Comparison of ENCODE assay signal across 19 cellular contexts in the genomic region with DNA sequence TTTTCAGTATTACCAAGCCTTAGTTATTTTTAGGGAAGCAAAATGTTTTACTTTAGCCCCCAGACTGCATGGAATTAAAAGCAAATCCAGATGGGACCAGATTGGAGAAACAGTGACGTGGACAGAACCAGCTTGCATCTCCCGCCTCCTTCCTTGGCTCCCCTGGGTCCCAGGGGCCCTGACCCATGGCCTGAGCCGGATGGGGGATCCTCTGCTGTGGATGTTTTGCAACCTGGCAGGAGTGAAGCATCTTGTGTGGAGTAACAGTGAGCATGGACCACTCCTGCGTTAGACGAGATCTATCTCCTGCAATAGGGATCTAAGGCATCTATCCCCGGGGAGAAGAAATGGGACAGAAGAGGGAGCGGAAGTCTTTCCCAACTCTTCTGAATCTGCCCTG.
DNase-seq lines count a peak whose midpoint lies in the region; ATAC-seq and FAIRE-seq lines count a peak whose summit lies in the region.
"Had no signal": no experiment of that assay in that cellular context is flagged by ENCODE, and none has a peak within 500 bp of the region (broad histone marks: within the 10 kb centered on the region; RNA-seq: fewer than 3 reads in every experiment).

No MANE protein-coding gene starts in this region.

- no peaks in the 10 kb centered on the region for H3K4me1 ChIP-seq in duodenal mucosa (ENCODE audit: control insufficient read depth in 1 of 2, insufficient read depth in 2 of 2, low read length in 2 of 2)
- H3K4me1 ChIP-seq in small intestine (ENCODE audit: control insufficient read depth in 2 of 2, insufficient read depth in 1 of 2, low read depth in 1 of 2, low read length in 1 of 2) = no peaks in the 10 kb centered on the region
- H3K4me1 ChIP-seq: BE2C, HAP-1 had no signal

- peaks cover 9% of the 10 kb centered on the region for H3K27me3 Mint-ChIP-seq in T-helper 17 cell
- H3K27me3 Mint-ChIP-seq: CD4-positive, CD25-positive, alpha-beta regulatory T cell; CD8-positive, alpha-beta memory T cell had no signal

- H3K4me3 ChIP-seq in duodenal mucosa (ENCODE audit: low read depth in 1 of 2, low read length in 2 of 2) = no peak overlapping the region
- no peak overlapping the region for H3K4me3 ChIP-seq in small intestine (ENCODE audit: low read depth in 1 of 2, low read length in 2 of 2)
- H3K4me3 ChIP-seq: GM12878, GM23248, HAP-1 had no signal

- no peaks in the 10 kb centered on the region for H3K36me3 Mint-ChIP-seq in T-helper 17 cell (ENCODE audit: low read depth)
- H3K36me3 Mint-ChIP-seq: CD4-positive, CD25-positive, alpha-beta regulatory T cell; CD8-positive, alpha-beta memory T cell had no signal

- H3K27ac ChIP-seq in duodenal mucosa (ENCODE audit: low read depth, low read length) = peak overlapping the region; percentile 6
- H3K27ac ChIP-seq in small intestine (ENCODE audit: low read depth in 1 of 2, low read length in 1 of 2) = no peak overlapping the region
- H3K27ac ChIP-seq: GM23248 had no signal

- no peak overlapping the region for H3K27ac Mint-ChIP-seq in T-helper 17 cell
- H3K27ac Mint-ChIP-seq: CD4-positive, CD25-positive, alpha-beta regulatory T cell; CD8-positive, alpha-beta memory T cell had no signal

- no peaks in the 10 kb centered on the region for H3K4me1 Mint-ChIP-seq in T-helper 17 cell
- H3K4me1 Mint-ChIP-seq: CD4-positive, CD25-positive, alpha-beta regulatory T cell; CD8-positive, alpha-beta memory T cell had no signal

- FAIRE-seq in small intestine (lab: Jason Lieb, UNC) = no peak
- FAIRE-seq: A204.1, GM12878 had no signal

- H3K9ac ChIP-seq in duodenal mucosa (ENCODE audit: low read depth in 1 of 2, low read length in 2 of 2) = no peak overlapping the region
- H3K9ac ChIP-seq: GM23248 had no signal

- H3K4me3 Mint-ChIP-seq in T-helper 17 cell = no peak overlapping the region
- H3K4me3 Mint-ChIP-seq: CD4-positive, CD25-positive, alpha-beta regulatory T cell; CD8-positive, alpha-beta memory T cell had no signal

- WGBS in small intestine, 3 donors = 63 to 73% (median 72%) methylated on average over 7 of the region's 7 CpGs

- H3K36me3 ChIP-seq in duodenal mucosa (ENCODE audit: control insufficient read depth in 1 of 2, insufficient read depth in 2 of 2, low read length in 2 of 2) (no peaks in the 10 kb centered on the region), small intestine (ENCODE audit: control insufficient read depth in 2 of 2, insufficient read depth in 2 of 2, low read length in 2 of 2) (no peaks in the 10 kb centered on the region)
- H3K36me3 ChIP-seq: BE2C, HAP-1 had no signal

- H3K27me3 ChIP-seq in duodenal mucosa (ENCODE audit: control insufficient read depth in 1 of 2, insufficient read depth in 2 of 2, low read length in 2 of 2) (no peaks in the 10 kb centered on the region), small intestine (ENCODE audit: control insufficient read depth in 2 of 2, insufficient read depth in 2 of 2, low read length in 2 of 2) (no peaks in the 10 kb centered on the region)
- H3K27me3 ChIP-seq: BE2C had no signal

- DNase-seq in islet precursor cell = peak; percentile 10
- DNase-seq in small intestine = peak; percentile 1
- no peak for DNase-seq in T-helper 17 cell
- DNase-seq in HT-29 (ENCODE audit: low spot score) = no peak
- DNase-seq: ACHN; BE2C; C1 segment of cervical spinal cord; CD4-positive, CD25-positive, alpha-beta regulatory T cell; CD8-positive, alpha-beta memory T cell; DMS 273 treated with DMSO at 0.1 percent for 48 hours; DMS53; DND-41; EL; GM23248 had no signal

- peaks cover 0 to 5% of the 10 kb centered on the region in 2 donors for H3K9me3 ChIP-seq in duodenal mucosa (ENCODE audit: control insufficient read depth in 1 of 2, low read length in 2 of 2)
- no peaks in the 10 kb centered on the region for H3K9me3 ChIP-seq in small intestine (ENCODE audit: control insufficient read depth, low read depth)
- no peaks in the 10 kb centered on the region for H3K9me3 ChIP-seq in T-helper 17 cell (ENCODE audit: control insufficient read depth, low read length, poor library complexity, severe bottlenecking)
- H3K9me3 ChIP-seq: BE2C, HAP-1 had no signal

- ATAC-seq in T-helper 17 cell (no peak), HG02885 (IDR thresholded peaks at IDR 0.05; ENCODE audit: poor library complexity, unreplicated experiment) (no peak)
- ATAC-seq: GM12878 had no signal

Comparison
In these comparisons a context has a peak if more than half of its experiments do, and no peak if none do; other contexts are left out.
1. DNase-seq: peak in islet precursor cell (single experiment) and small intestine (single experiment); none in T-helper 17 cell (0 of 3) and HT-29 (single experiment).